In genomic region chr5:416636-416960, GRCh38 we compare ENCODE assay signal across 11 cellular contexts.
"Had no signal": no experiment of that assay in that cellular context is flagged by ENCODE, and none has a peak within 500 bp of the region (broad histone marks: within the 10 kb centered on the region; RNA-seq: fewer than 3 reads in every experiment).

No MANE protein-coding gene starts in this region.

- H3K4me1 Mint-ChIP-seq: immature natural killer cell had no signal

- H3K9me3 Mint-ChIP-seq: activated CD4-positive, alpha-beta T cell treated with anti-CD3 and anti-CD28 coated beads, Interleukin-2, amount 10 ng/mL, durations not matched to agents 24 days and 14 days; activated naive CD8-positive, alpha-beta T cell treated with anti-CD3 and anti-CD28 coated beads for 36 hours; immature natural killer cell; nephron progenitor cell; T-helper 1 cell treated with Interleukin-12 subunit alpha and Interleukin-12 subunit beta and Interleukin-4 antibody, amounts not matched to agents 30 μg/mL and 1 μg/mL, for 36 hours had no signal

- H3K4me3 Mint-ChIP-seq: activated CD4-positive, alpha-beta T cell treated with anti-CD3 and anti-CD28 coated beads, Interleukin-2, amount 10 ng/mL, durations not matched to agents 24 days and 14 days; activated naive CD8-positive, alpha-beta T cell treated with anti-CD3 and anti-CD28 coated beads for 36 hours; nephron progenitor cell; T-helper 1 cell treated with Interleukin-12 subunit alpha and Interleukin-12 subunit beta and Interleukin-4 antibody, amounts not matched to agents 30 μg/mL and 1 μg/mL, for 36 hours had no signal

- H3K27me3 Mint-ChIP-seq: activated CD4-positive, alpha-beta T cell treated with anti-CD3 and anti-CD28 coated beads, Interleukin-2, amount 10 ng/mL, durations not matched to agents 24 days and 14 days; activated naive CD8-positive, alpha-beta T cell treated with anti-CD3 and anti-CD28 coated beads for 36 hours had no signal

- H3K27ac ChIP-seq: parathyroid adenoma had no signal

- H3K4me1 ChIP-seq: parathyroid adenoma had no signal

- H3K36me3 Mint-ChIP-seq: immature natural killer cell had no signal

- H3K27ac Mint-ChIP-seq: activated CD4-positive, alpha-beta T cell treated with anti-CD3 and anti-CD28 coated beads, Interleukin-2, amount 10 ng/mL, durations not matched to agents 24 days and 14 days; activated naive CD8-positive, alpha-beta T cell treated with anti-CD3 and anti-CD28 coated beads for 36 hours; nephron progenitor cell; T-helper 1 cell treated with Interleukin-12 subunit alpha and Interleukin-12 subunit beta and Interleukin-4 antibody, amounts not matched to agents 30 μg/mL and 1 μg/mL, for 36 hours had no signal

- H3K4me3 ChIP-seq: dorsolateral prefrontal cortex, skin epidermis had no signal

- DNase-seq: activated CD4-positive, alpha-beta T cell treated with anti-CD3 and anti-CD28 coated beads, Interleukin-2, amount 10 ng/mL, durations not matched to agents 24 days and 14 days; activated gamma-delta T cell treated with Interleukin-2 at 50 U/mL for 16 hours; activated naive CD8-positive, alpha-beta T cell treated with anti-CD3 and anti-CD28 coated beads for 36 hours; anterior cingulate cortex; immature natural killer cell; nephron progenitor cell; trophoblast cell had no signal

- H3K9ac ChIP-seq: parathyroid adenoma had no signal
